Comparison of ENCODE assay signal across 13 cellular contexts in genomic region chr4:38855466-38855865, GRCh38. TPM values are rescaled to one million over a fixed set of nuclear protein-coding genes. Genes with fewer than 3 reads are reported as not detected.
A peak's percentile ranks its signal among the peaks of the same experiment; 100 is the strongest.
DNase-seq lines count a peak whose midpoint lies in the region; ATAC-seq and TF ChIP-seq lines count a peak whose summit lies in the region.
"Had no signal": no experiment of that assay in that cellular context is flagged by ENCODE, and none has a peak within 500 bp of the region (broad histone marks: within the 10 kb centered on the region; RNA-seq: fewer than 3 reads in every experiment).

No MANE protein-coding gene starts in this region.

- no peak for DNase-seq in activated CD8-positive, alpha-beta T cell treated with anti-CD3 and anti-CD28 coated beads for 36 hours
- DNase-seq in naive thymus-derived CD4-positive, alpha-beta T cell: no peak
- DNase-seq in cerebellar cortex (ENCODE audit: low spot score): no peak
- DNase-seq in HFFc6: no peak
- DNase-seq: activated CD8-positive, alpha-beta memory T cell treated with anti-CD3 and anti-CD28 coated beads for 24 hours; DMS79; left ventricle myocardium superior; NCI-H1105 treated with DMSO at 0.1 percent for 48 hours; stimulated activated naive CD4-positive, alpha-beta T cell had no signal

- POLR2A ChIA-PET in activated CD8-positive, alpha-beta T cell treated with anti-CD3 and anti-CD28 coated beads for 36 hours (lab: Charles Lee): interaction anchor here (1.0 kb wide), 1 partner anchor 17 kb away, joined by 5 read pairs; no protein-coding TSS in a partner anchor
- POLR2A ChIA-PET in naive thymus-derived CD4-positive, alpha-beta T cell (lab: Charles Lee): interaction anchor here (0.7 to 1.7 kb wide), 5 partner anchors 24 to 680 kb away, joined by 3 to 6 read pairs (median 4); partner anchors contain the start of gene TLR1

- ATAC-seq in HG02885 (IDR thresholded peaks at IDR 0.05; ENCODE audit: poor library complexity, unreplicated experiment) (peak; percentile 31), HG03457 (IDR thresholded peaks at IDR 0.05; ENCODE audit: unreplicated experiment) (no peak)
- no peak for ATAC-seq in activated CD8-positive, alpha-beta T cell treated with anti-CD3 and anti-CD28 coated beads for 36 hours
- no peak for ATAC-seq in naive thymus-derived CD4-positive, alpha-beta T cell

- intact Hi-C loops in activated CD8-positive, alpha-beta T cell treated with anti-CD3 and anti-CD28 coated beads for 36 hours (cut with micrococcal nuclease): no loop called here
- intact Hi-C loops in naive thymus-derived CD4-positive, alpha-beta T cell (cut with micrococcal nuclease): loop anchor here (5.0 to 10.0 kb wide), 3 partner anchors 187 to 1171 kb away; partner anchors contain the start of gene RELL1 (in 1 of the 2)

- H3K4me1 ChIP-seq in DOHH2 (ENCODE audit: control insufficient read depth, low read length): peaks cover 49% of the 10 kb centered on the region
- peaks cover 0 to 26% of the 10 kb centered on the region in 2 donors for H3K4me1 ChIP-seq in naive thymus-derived CD4-positive, alpha-beta T cell (ENCODE audit: control insufficient read depth in 2 of 2, insufficient read depth in 2 of 2, low read length in 2 of 2)
- H3K4me1 ChIP-seq: parathyroid adenoma had no signal

- no peaks in the 10 kb centered on the region for H3K27me3 ChIP-seq in DOHH2 (ENCODE audit: control insufficient read depth, low read length)
- H3K27me3 ChIP-seq in naive thymus-derived CD4-positive, alpha-beta T cell (ENCODE audit: control insufficient read depth in 2 of 2, insufficient read depth in 2 of 2, low read length in 2 of 2): no peaks in the 10 kb centered on the region

- no peaks in the 10 kb centered on the region for H4K20me1 ChIP-seq in DOHH2 (ENCODE audit: control insufficient read depth, insufficient read depth, low read depth, low read length)

- CTCF ChIA-PET in activated CD8-positive, alpha-beta T cell treated with anti-CD3 and anti-CD28 coated beads for 36 hours (lab: Charles Lee): interaction anchor here (0.7 to 4.5 kb wide), 15 partner anchors 12 to 536 kb away, joined by 3 to 70 read pairs (median 3); partner anchors contain the start of genes FAM114A1, TLR1 and TLR10
- CTCF ChIA-PET in naive thymus-derived CD4-positive, alpha-beta T cell (lab: Charles Lee): interaction anchor here (0.6 to 2.8 kb wide), 5 partner anchors 51 to 280 kb away, joined by 3 to 22 read pairs (median 6); partner anchors contain the start of genes TLR1 and TLR10

- no peaks in the 10 kb centered on the region for H3K27me3 Mint-ChIP-seq in activated CD8-positive, alpha-beta T cell treated with anti-CD3 and anti-CD28 coated beads for 36 hours
- peaks cover 0 to under 1% (median 0%) of the 10 kb centered on the region in 5 donors for H3K27me3 Mint-ChIP-seq in naive thymus-derived CD4-positive, alpha-beta T cell
- H3K27me3 Mint-ChIP-seq in HFFc6 (ENCODE audit: insufficient read depth): no peaks in the 10 kb centered on the region; the same call in none of the 2 replicates

- peaks cover 36% of the 10 kb centered on the region for H3K79me2 ChIP-seq in DOHH2 (ENCODE audit: control insufficient read depth, low read length)
- H3K79me2 ChIP-seq: parathyroid adenoma had no signal

- H3K4me3 Mint-ChIP-seq in activated CD8-positive, alpha-beta T cell treated with anti-CD3 and anti-CD28 coated beads for 36 hours: peak overlapping the region; percentile 79
- peak overlapping the region in 6 of 10 donors; percentile 42 to 81 (median 72) for H3K4me3 Mint-ChIP-seq in naive thymus-derived CD4-positive, alpha-beta T cell
- no peak overlapping the region for H3K4me3 Mint-ChIP-seq in HFFc6

- H3K9me3 Mint-ChIP-seq in activated CD8-positive, alpha-beta T cell treated with anti-CD3 and anti-CD28 coated beads for 36 hours: peaks cover under 1% of the 10 kb centered on the region
- H3K9me3 Mint-ChIP-seq in naive thymus-derived CD4-positive, alpha-beta T cell: peaks cover 0 to 11% (median 3%) of the 10 kb centered on the region in 11 donors
- H3K9me3 Mint-ChIP-seq in HFFc6: peaks cover 12% of the 10 kb centered on the region

- no peaks in the 10 kb centered on the region for H3K9me2 ChIP-seq in DOHH2 (replicated peaks; ENCODE audit: control insufficient read depth, low read length)

- H3K27ac ChIP-seq in DOHH2 (ENCODE audit: low read depth, low read length): peak overlapping the region; percentile 87
- no peak overlapping the region for H3K27ac ChIP-seq in naive thymus-derived CD4-positive, alpha-beta T cell (ENCODE audit: low read depth, low read length)
- H3K27ac ChIP-seq: parathyroid adenoma had no signal

- peak overlapping the region; percentile 80 for H3K4me2 ChIP-seq in DOHH2 (ENCODE audit: low read length)

- H3K9me3 ChIP-seq in DOHH2 (ENCODE audit: control insufficient read depth, insufficient read depth, low read length): no peaks in the 10 kb centered on the region
- no peaks in the 10 kb centered on the region for H3K9me3 ChIP-seq in naive thymus-derived CD4-positive, alpha-beta T cell (ENCODE audit: control insufficient read depth in 2 of 3, low read length in 3 of 3)

- H3K4me3 ChIP-seq in DOHH2 (ENCODE audit: low read length): peak overlapping the region; percentile 75
- no peak overlapping the region for H3K4me3 ChIP-seq in naive thymus-derived CD4-positive, alpha-beta T cell (ENCODE audit: low read length)

- TF ChIP-seq CTCF in DOHH2 (IDR thresholded peaks at IDR 0.05; ENCODE audit: low read depth, low read length, poor library complexity, severe bottlenecking) (no peak), HFFc6 (IDR thresholded peaks at IDR 0.05) (no peak)
- no peak for TF ChIP-seq CTCF in activated CD8-positive, alpha-beta T cell treated with anti-CD3 and anti-CD28 coated beads for 36 hours (IDR thresholded peaks at IDR 0.05)

- H3K36me3 ChIP-seq in DOHH2 (ENCODE audit: control insufficient read depth, low read length): no peaks in the 10 kb centered on the region
- no peaks in the 10 kb centered on the region for H3K36me3 ChIP-seq in naive thymus-derived CD4-positive, alpha-beta T cell (ENCODE audit: control insufficient read depth in 2 of 3, insufficient read depth in 3 of 3, low read length in 3 of 3)

- peaks cover 28% of the 10 kb centered on the region for H3K4me1 Mint-ChIP-seq in activated CD8-positive, alpha-beta T cell treated with anti-CD3 and anti-CD28 coated beads for 36 hours (ENCODE audit: low read depth)
- H3K4me1 Mint-ChIP-seq in naive thymus-derived CD4-positive, alpha-beta T cell: peaks cover 22 to 40% (median 37%) of the 10 kb centered on the region in 7 donors
- H3K4me1 Mint-ChIP-seq in HFFc6 (ENCODE audit: low read depth): peaks cover 39% of the 10 kb centered on the region

- H3K36me3 Mint-ChIP-seq in activated CD8-positive, alpha-beta T cell treated with anti-CD3 and anti-CD28 coated beads for 36 hours (ENCODE audit: low read depth): no peaks in the 10 kb centered on the region
- peaks cover 0 to 21% (median 0%) of the 10 kb centered on the region in 5 donors for H3K36me3 Mint-ChIP-seq in naive thymus-derived CD4-positive, alpha-beta T cell
- H3K36me3 Mint-ChIP-seq in HFFc6 (ENCODE audit: low read depth): peaks cover 1% of the 10 kb centered on the region; the same call in 1 of the 2 replicates

- peaks cover 19% of the 10 kb centered on the region for H3F3A ChIP-seq in DOHH2 (ENCODE audit: control insufficient read depth, insufficient read depth)

- peak overlapping the region; percentile 80 for H3K27ac Mint-ChIP-seq in activated CD8-positive, alpha-beta T cell treated with anti-CD3 and anti-CD28 coated beads for 36 hours
- peak overlapping the region; percentile 76 to 93 (median 88) for H3K27ac Mint-ChIP-seq in naive thymus-derived CD4-positive, alpha-beta T cell
- H3K27ac Mint-ChIP-seq in HFFc6: no peak overlapping the region

RNA-seq across cellular contexts. Expression of gene TLR6, which starts 1.2 kb away (rescaled TPM):
- 1 to 10 TPM; 1.6 to 2.0 TPM for total RNA-seq in activated CD8-positive, alpha-beta T cell treated with anti-CD3 and anti-CD28 coated beads for 36 hours
- 1 to 10 TPM in 4 of 5 experiments, under 1 TPM in 1; 1.00 to 8.8 (median 1.9) TPM for total RNA-seq in naive thymus-derived CD4-positive, alpha-beta T cell
- not detected for polyA plus RNA-seq in naive thymus-derived CD4-positive, alpha-beta T cell
- 1 to 10 TPM in 3 of 6 experiments, under 1 TPM in 3; 0.76 to 1.3 (median 0.97) TPM for total RNA-seq in HFFc6 (2021; fragmentation: NEBNext Ultra II Directional; extraction: Animal tissue kit (Norgen Biotek cat#: 25700))

RNA-seq across cellular contexts. Expression of gene FAM114A1, which starts 12.1 kb away (rescaled TPM):
- total RNA-seq in activated CD8-positive, alpha-beta T cell treated with anti-CD3 and anti-CD28 coated beads for 36 hours: under 1 TPM; 0.16 to 0.20 TPM
- under 1 TPM in 3 of 5 experiments, not detected in 2; 0.56 to 0.83 (median 0.64) TPM for total RNA-seq in naive thymus-derived CD4-positive, alpha-beta T cell
- polyA plus RNA-seq in naive thymus-derived CD4-positive, alpha-beta T cell: not detected
- 100 to 1,000 TPM; 161 to 210 (median 187) TPM for total RNA-seq in HFFc6 (2021; fragmentation: NEBNext Ultra II Directional; extraction: Animal tissue kit (Norgen Biotek cat#: 25700))

RNA-seq across cellular contexts. Expression of gene TLR1, which starts 50.9 kb away (rescaled TPM):
- total RNA-seq in activated CD8-positive, alpha-beta T cell treated with anti-CD3 and anti-CD28 coated beads for 36 hours: 1 to 10 TPM; 1.5 to 1.9 TPM
- total RNA-seq in naive thymus-derived CD4-positive, alpha-beta T cell: 10 to 100 TPM; 11.8 to 41.9 (median 17.7) TPM
- polyA plus RNA-seq in naive thymus-derived CD4-positive, alpha-beta T cell: 10 to 100 TPM; 22.1 to 23.0 TPM
- total RNA-seq in HFFc6 (2021; fragmentation: NEBNext Ultra II Directional; extraction: Animal tissue kit (Norgen Biotek cat#: 25700)): under 1 TPM in 2 of 6 experiments, not detected in 4; 0.07 to 0.10 TPM

Comparison
In these comparisons a context has a peak if more than half of its experiments do, and no peak if none do; other contexts are left out.
1. RNA of gene FAM114A1, which starts 12.1 kb away (total RNA-seq): 161 to 210 TPM in HFFc6; 0.56 to 0.83 TPM in naive thymus-derived CD4-positive, alpha-beta T cell and 0.16 to 0.20 TPM in activated CD8-positive, alpha-beta T cell treated with anti-CD3 and anti-CD28 coated beads for 36 hours; every median in the first group is over 10 times any median in the second.
2. RNA of gene TLR1, which starts 50.9 kb away (total RNA-seq): 11.8 to 41.9 TPM in naive thymus-derived CD4-positive, alpha-beta T cell; 1.5 to 1.9 TPM in activated CD8-positive, alpha-beta T cell treated with anti-CD3 and anti-CD28 coated beads for 36 hours and 0.07 to 0.10 TPM in HFFc6; every median in the first group is over 4 times any median in the second.